In the genomic region with DNA sequence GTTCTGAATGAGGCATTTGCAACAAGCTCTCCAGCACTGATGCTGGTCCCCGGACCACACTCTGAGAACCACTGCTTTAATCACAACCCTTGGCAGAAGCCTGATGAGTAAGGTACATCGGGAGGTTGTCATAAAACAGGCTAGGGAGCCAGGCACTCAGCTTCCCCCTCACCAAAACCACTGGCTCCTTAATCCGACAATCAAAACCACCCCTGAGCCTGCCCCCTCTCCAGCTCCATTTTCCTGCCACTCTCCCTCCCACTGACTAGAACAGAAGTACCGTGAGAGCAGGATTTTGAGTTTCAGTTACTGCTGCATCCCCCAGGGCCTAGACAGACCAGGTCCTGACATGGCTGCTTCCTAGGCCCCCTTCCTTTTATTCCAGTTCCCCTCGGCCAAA, we compare ENCODE assay signal across 25 cellular contexts.
"Had no signal": no experiment of that assay in that cellular context is flagged by ENCODE, and none has a peak within 500 bp of the region (broad histone marks: within the 10 kb centered on the region; RNA-seq: fewer than 3 reads in every experiment).

No MANE protein-coding gene starts in this region.

- H3K4me1 Mint-ChIP-seq: neural progenitor cell had no signal

- ATAC-seq: foreskin keratinocyte; left ventricle myocardium superior; sciatic nerve; stimulated activated naive B cell treated with anti-CD40 and anti-IgM and Interleukin-4, amounts not matched to agents 10 μg/mL and 1 μg/mL and 100 μg/mL, for 72 hours had no signal

- H3K4me3 ChIP-seq: adrenal gland, ascending aorta, breast epithelium, hepatocyte, neural progenitor cell, thoracic aorta, upper lobe of left lung had no signal

- DNase-seq: activated CD4-positive, alpha-beta T cell treated with anti-CD3 and anti-CD28 coated beads, Interleukin-2, amount 10 ng/mL, durations not matched to agents 7 days and 5 days; activated CD4-positive, CD25-positive, alpha-beta regulatory T cell treated with anti-CD3 and anti-CD28 coated beads, Interleukin-2, amount 50 U/mL, for 72 hours; activated CD8-positive, alpha-beta memory T cell treated with anti-CD3 and anti-CD28 coated beads, Interleukin-2, amount 50 U/mL, for 4 hours; activated effector memory CD4-positive, alpha-beta T cell treated with anti-CD3 and anti-CD28 coated beads, Interleukin-2, amount 50 U/mL, for 16 hours; activated naive CD4-positive, alpha-beta T cell treated with anti-CD3 and anti-CD28 coated beads, Interleukin-2, amount 50 U/mL, for 16 hours; activated T-cell treated with anti-CD3 and anti-CD28 coated beads, Interleukin-2, amount 50 U/mL, for 48 hours; adrenal gland; effector memory CD4-positive, alpha-beta T cell; foreskin keratinocyte; kidney glomerular epithelial cell; mammary epithelial cell; SK-N-SH; small intestine; stimulated activated CD4-positive, alpha-beta T cell treated with anti-CD3 and anti-CD28 coated beads, Interleukin-2, amount 100 ng/mL, for 24 hours; stimulated activated naive B cell treated with anti-CD40 and anti-IgM and Interleukin-4, amounts not matched to agents 10 μg/mL and 1 μg/mL and 100 μg/mL, for 72 hours; upper lobe of left lung; WERI-Rb-1 had no signal

- H3K4me1 ChIP-seq: breast epithelium, foreskin keratinocyte, neural progenitor cell had no signal

- H3K27me3 Mint-ChIP-seq: activated CD4-positive, alpha-beta T cell treated with anti-CD3 and anti-CD28 coated beads, Interleukin-2, amount 10 ng/mL, durations not matched to agents 7 days and 5 days; central memory CD8-positive, alpha-beta T cell; stimulated activated naive B cell treated with anti-CD40 and anti-IgM and Interleukin-4, amounts not matched to agents 10 μg/mL and 1 μg/mL and 100 μg/mL, for 72 hours had no signal

- H3K9me3 Mint-ChIP-seq: activated CD4-positive, alpha-beta T cell treated with anti-CD3 and anti-CD28 coated beads, Interleukin-2, amount 10 ng/mL, durations not matched to agents 7 days and 5 days; central memory CD8-positive, alpha-beta T cell; neural progenitor cell; stimulated activated naive B cell treated with anti-CD40 and anti-IgM and Interleukin-4, amounts not matched to agents 10 μg/mL and 1 μg/mL and 100 μg/mL, for 72 hours had no signal

- H3K4me3 Mint-ChIP-seq: activated CD4-positive, alpha-beta T cell treated with anti-CD3 and anti-CD28 coated beads, Interleukin-2, amount 10 ng/mL, durations not matched to agents 7 days and 5 days; central memory CD8-positive, alpha-beta T cell; neural progenitor cell; stimulated activated naive B cell treated with anti-CD40 and anti-IgM and Interleukin-4, amounts not matched to agents 10 μg/mL and 1 μg/mL and 100 μg/mL, for 72 hours had no signal

- H3K9me3 ChIP-seq: adrenal gland, ascending aorta, breast epithelium, SK-N-SH, thoracic aorta, upper lobe of left lung had no signal

- H3K27ac Mint-ChIP-seq: activated CD4-positive, alpha-beta T cell treated with anti-CD3 and anti-CD28 coated beads, Interleukin-2, amount 10 ng/mL, durations not matched to agents 7 days and 5 days; neural progenitor cell had no signal

- H3K36me3 ChIP-seq: neural progenitor cell had no signal

- H3K27me3 ChIP-seq: adrenal gland, ascending aorta, breast epithelium, foreskin keratinocyte, hepatocyte, neural progenitor cell, upper lobe of left lung had no signal

- H3K27ac ChIP-seq: adrenal gland, ascending aorta, breast epithelium, foreskin keratinocyte, hepatocyte, neural progenitor cell, thoracic aorta, upper lobe of left lung, WERI-Rb-1 had no signal
